ENCODE assay signal across 14 cellular contexts in the genomic region with DNA sequence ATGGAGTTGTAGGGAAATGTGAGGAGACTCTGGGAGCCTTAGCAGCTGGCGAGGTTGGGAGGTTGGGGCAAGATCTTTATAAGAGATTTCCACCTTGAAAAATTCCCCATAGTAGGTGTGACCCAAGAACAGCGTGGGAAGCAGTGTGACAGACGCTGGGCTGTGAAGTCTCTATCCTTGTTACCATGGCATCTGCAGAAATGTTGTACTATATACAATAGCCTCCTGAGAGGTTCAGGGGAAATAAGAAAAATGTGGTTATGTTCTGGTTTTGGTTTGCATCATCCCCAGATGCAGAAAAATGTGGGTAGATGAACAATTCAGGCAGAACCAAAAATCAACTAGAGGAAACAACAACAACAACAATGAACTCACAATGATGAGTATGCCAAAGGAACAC.
A peak's percentile ranks its signal among the peaks of the same experiment; 100 is the strongest.
DNase-seq lines count a peak whose midpoint lies in the region; ATAC-seq and TF ChIP-seq lines count a peak whose summit lies in the region.
"Had no signal": no experiment of that assay in that cellular context is flagged by ENCODE, and none has a peak within 500 bp of the region (broad histone marks: within the 10 kb centered on the region; RNA-seq: fewer than 3 reads in every experiment).

No MANE protein-coding gene starts in this region.

- no peak overlapping the region for H3K23ac ChIP-seq in neuronal stem cell (ENCODE audit: low read depth, low read length, poor library complexity)

- H3K27ac ChIP-seq in neuronal stem cell (replicated peaks; ENCODE audit: low read length) (no peak overlapping the region), heart left ventricle (no peak overlapping the region)
- H3K27ac ChIP-seq: ascending aorta had no signal

- H2AFZ ChIP-seq in neuronal stem cell (ENCODE audit: low read length) = no peak overlapping the region

- WGBS in neuronal stem cell (ENCODE audit: extremely low coverage in 2 of 2, insufficient read length in 2 of 2, insufficient replicate concordance in 1 of 2), 2 donors = no CpG with 5 or more reads among the region's 3 CpGs
- 61 to 67% (median 63%) methylated on average over 3 of the region's 3 CpGs for WGBS in heart left ventricle, 4 donors

- no peak overlapping the region for H3K4me2 ChIP-seq in neuronal stem cell (ENCODE audit: insufficient read depth, low read length, poor library complexity, severe bottlenecking)

- intact Hi-C loops in heart left ventricle (cut with DNase I) = no loop called here
- intact Hi-C loops in Calu3 (cut with micrococcal nuclease; ENCODE audit: unreplicated experiment) = no loop called here
- intact Hi-C loops in activated T-helper 2 cell treated with anti-CD3 and anti-CD28 coated beads, Interferon-gamma antibody, Interleukin-2, Interleukin-4, amounts not matched to agents 10 μg/mL and 5 μg/mL and 100 μg/mL, durations not matched to agents 14 hours and 24 hours and 36 hours (cut with micrococcal nuclease) = no loop called here

- TF ChIP-seq CTCF in heart left ventricle (IDR thresholded peaks at IDR 0.05) (no peak), Calu3 (IDR thresholded peaks at IDR 0.05; ENCODE audit: unreplicated experiment) (no peak)

- no peak overlapping the region for H3K4ac ChIP-seq in neuronal stem cell (ENCODE audit: low read length)

- H3K27me3 Mint-ChIP-seq in stimulated activated naive CD8-positive, alpha-beta T cell treated with anti-CD3 and anti-CD28 coated beads, Interleukin-15, amount 100 ng/mL, for 72 hours = no peaks in the 10 kb centered on the region
- peaks cover 18% of the 10 kb centered on the region for H3K27me3 Mint-ChIP-seq in Calu3 (ENCODE audit: unreplicated experiment)
- H3K27me3 Mint-ChIP-seq in activated T-helper 2 cell treated with anti-CD3 and anti-CD28 coated beads, Interferon-gamma antibody, Interleukin-2, Interleukin-4, amounts not matched to agents 10 μg/mL and 5 μg/mL and 100 μg/mL, durations not matched to agents 14 hours and 24 hours and 36 hours (ENCODE audit: low read depth) = no peaks in the 10 kb centered on the region

- H2BK12ac ChIP-seq in neuronal stem cell (ENCODE audit: low read length) = no peak overlapping the region

- H3K9me3 ChIP-seq in neuronal stem cell (replicated peaks in 1 of 2; ENCODE audit: control insufficient read depth in 2 of 2, insufficient read depth in 1 of 2, low read depth in 1 of 2, low read length in 2 of 2) = no peaks in the 10 kb centered on the region
- peaks cover 0 to 20% (median 0%) of the 10 kb centered on the region in 12 donors for H3K9me3 ChIP-seq in heart left ventricle
- H3K9me3 ChIP-seq: ascending aorta had no signal

- H3K4me3 Mint-ChIP-seq in stimulated activated naive CD8-positive, alpha-beta T cell treated with anti-CD3 and anti-CD28 coated beads, Interleukin-15, amount 100 ng/mL, for 72 hours = no peak overlapping the region
- H3K4me3 Mint-ChIP-seq in Calu3 (ENCODE audit: low read depth, unreplicated experiment) = no peak overlapping the region
- no peak overlapping the region for H3K4me3 Mint-ChIP-seq in activated T-helper 2 cell treated with anti-CD3 and anti-CD28 coated beads, Interferon-gamma antibody, Interleukin-2, Interleukin-4, amounts not matched to agents 10 μg/mL and 5 μg/mL and 100 μg/mL, durations not matched to agents 14 hours and 24 hours and 36 hours (ENCODE audit: low read depth)
- H3K4me3 Mint-ChIP-seq: stimulated activated naive B cell treated with anti-CD40 and anti-IgM and Interleukin-4, amounts not matched to agents 10 μg/mL and 1 μg/mL and 100 μg/mL, for 72 hours had no signal

- no peak overlapping the region for H2BK120ac ChIP-seq in neuronal stem cell (ENCODE audit: low read depth, low read length)

- no peak overlapping the region for H3K9ac ChIP-seq in neuronal stem cell (ENCODE audit: low read depth, low read length, poor library complexity)

- peak overlapping the region in 1 of 2 donors; percentile 12 for H3K4me3 ChIP-seq in neuronal stem cell (ENCODE audit: low read length in 2 of 2)
- H3K4me3 ChIP-seq in heart left ventricle = no peak overlapping the region
- H3K4me3 ChIP-seq: ascending aorta had no signal

- no TSS peak for BruUV-seq in Calu3 (replicated peaks; lab: Mats Ljungman, UMichigan)

- CTCF ChIA-PET in Calu3 (lab: Charles Lee) = no interaction called here

- no peaks in the 10 kb centered on the region for H3K79me1 ChIP-seq in neuronal stem cell (ENCODE audit: low read depth, low read length)

- no peak overlapping the region for H2BK15ac ChIP-seq in neuronal stem cell (ENCODE audit: low read length)

- peaks cover 0 to 15% of the 10 kb centered on the region in 2 donors for H3K9me3 Mint-ChIP-seq in stimulated activated naive CD8-positive, alpha-beta T cell treated with anti-CD3 and anti-CD28 coated beads, Interleukin-15, amount 100 ng/mL, for 72 hours
- H3K9me3 Mint-ChIP-seq in Calu3 (ENCODE audit: low read depth, unreplicated experiment) = peaks cover 5% of the 10 kb centered on the region
- H3K9me3 Mint-ChIP-seq in activated T-helper 2 cell treated with anti-CD3 and anti-CD28 coated beads, Interferon-gamma antibody, Interleukin-2, Interleukin-4, amounts not matched to agents 10 μg/mL and 5 μg/mL and 100 μg/mL, durations not matched to agents 14 hours and 24 hours and 36 hours = no peaks in the 10 kb centered on the region

- no peaks in the 10 kb centered on the region for H3K4me1 Mint-ChIP-seq in stimulated activated naive CD8-positive, alpha-beta T cell treated with anti-CD3 and anti-CD28 coated beads, Interleukin-15, amount 100 ng/mL, for 72 hours
- no peaks in the 10 kb centered on the region for H3K4me1 Mint-ChIP-seq in Calu3 (ENCODE audit: low read depth, unreplicated experiment)
- H3K4me1 Mint-ChIP-seq in activated T-helper 2 cell treated with anti-CD3 and anti-CD28 coated beads, Interferon-gamma antibody, Interleukin-2, Interleukin-4, amounts not matched to agents 10 μg/mL and 5 μg/mL and 100 μg/mL, durations not matched to agents 14 hours and 24 hours and 36 hours (ENCODE audit: low read depth) = no peaks in the 10 kb centered on the region

- no peak overlapping the region for H3K14ac ChIP-seq in neuronal stem cell (ENCODE audit: low read length)

- H3K36me3 ChIP-seq in neuronal stem cell (replicated peaks in 1 of 2; ENCODE audit: control insufficient read depth in 2 of 2, insufficient read depth in 2 of 2, low read length in 2 of 2) (no peaks in the 10 kb centered on the region), heart left ventricle (no peaks in the 10 kb centered on the region)
- H3K36me3 ChIP-seq: ascending aorta had no signal

- no peak overlapping the region for H3K27ac Mint-ChIP-seq in stimulated activated naive CD8-positive, alpha-beta T cell treated with anti-CD3 and anti-CD28 coated beads, Interleukin-15, amount 100 ng/mL, for 72 hours
- H3K27ac Mint-ChIP-seq in Calu3 (ENCODE audit: unreplicated experiment) = no peak overlapping the region
- no peak overlapping the region for H3K27ac Mint-ChIP-seq in activated T-helper 2 cell treated with anti-CD3 and anti-CD28 coated beads, Interferon-gamma antibody, Interleukin-2, Interleukin-4, amounts not matched to agents 10 μg/mL and 5 μg/mL and 100 μg/mL, durations not matched to agents 14 hours and 24 hours and 36 hours
- H3K27ac Mint-ChIP-seq: stimulated activated naive B cell treated with anti-CD40 and anti-IgM and Interleukin-4, amounts not matched to agents 10 μg/mL and 1 μg/mL and 100 μg/mL, for 72 hours had no signal

- H3K27me3 ChIP-seq in neuronal stem cell (ENCODE audit: control insufficient read depth in 3 of 3, insufficient read depth in 3 of 3, low read depth in 1 of 3, low read length in 3 of 3) (no peaks in the 10 kb centered on the region), heart left ventricle (no peaks in the 10 kb centered on the region)
- H3K27me3 ChIP-seq: ascending aorta had no signal

- no peak overlapping the region for H2BK5ac ChIP-seq in neuronal stem cell (ENCODE audit: low read length)

- no peaks in the 10 kb centered on the region for H3K36me3 Mint-ChIP-seq in Calu3 (ENCODE audit: insufficient read depth, unreplicated experiment)
- H3K36me3 Mint-ChIP-seq in activated T-helper 2 cell treated with anti-CD3 and anti-CD28 coated beads, Interferon-gamma antibody, Interleukin-2, Interleukin-4, amounts not matched to agents 10 μg/mL and 5 μg/mL and 100 μg/mL, durations not matched to agents 14 hours and 24 hours and 36 hours (ENCODE audit: low read depth) = no peaks in the 10 kb centered on the region

- H3K18ac ChIP-seq in neuronal stem cell (ENCODE audit: low read length) = no peak overlapping the region

- peak overlapping the region; percentile 24 for H4K8ac ChIP-seq in neuronal stem cell (ENCODE audit: low read depth, low read length)

- no peak overlapping the region for H4K91ac ChIP-seq in neuronal stem cell (ENCODE audit: low read depth, low read length, poor library complexity)

- no peaks in the 10 kb centered on the region for H3K4me1 ChIP-seq in neuronal stem cell (ENCODE audit: control insufficient read depth in 2 of 2, insufficient read depth in 1 of 2, low read depth in 1 of 2, low read length in 2 of 2)
- no peaks in the 10 kb centered on the region for H3K4me1 ChIP-seq in heart left ventricle
- H3K4me1 ChIP-seq: ascending aorta had no signal

- no peak overlapping the region for H2AK5ac ChIP-seq in neuronal stem cell (ENCODE audit: low read depth, low read length)

- TF ChIP-seq POLR2A in heart left ventricle (IDR thresholded peaks at IDR 0.05) = no peak

- ATAC-seq in stimulated activated naive CD8-positive, alpha-beta T cell treated with anti-CD3 and anti-CD28 coated beads, Interleukin-15, amount 100 ng/mL, for 72 hours = peak; percentile 33
- ATAC-seq in stimulated activated naive CD8-positive, alpha-beta T cell treated with anti-CD3 and anti-CD28 coated beads, Interleukin-15, Interleukin-2, amounts not matched to agents 100 U/mL and 50 U/mL, for 24 hours = no peak
- peak; percentile 89 for ATAC-seq in GM21576 (IDR thresholded peaks at IDR 0.05; ENCODE audit: unreplicated experiment)
- ATAC-seq in HG03066 (IDR thresholded peaks at IDR 0.05; ENCODE audit: low read depth, unreplicated experiment) = peak; percentile 81
- ATAC-seq in heart left ventricle = no peak

- DNase-seq in stimulated activated naive CD8-positive, alpha-beta T cell treated with anti-CD3 and anti-CD28 coated beads, Interleukin-15, amount 100 ng/mL, for 72 hours = no peak
- DNase-seq in stimulated activated naive CD8-positive, alpha-beta T cell treated with anti-CD3 and anti-CD28 coated beads, Interleukin-15, Interleukin-2, amounts not matched to agents 100 U/mL and 50 U/mL, for 24 hours = no peak
- no peak for DNase-seq in neuronal stem cell (ENCODE audit: low spot score)
- no peak for DNase-seq in heart left ventricle
- no peak for DNase-seq in Calu3
- no peak for DNase-seq in activated T-helper 2 cell treated with anti-CD3 and anti-CD28 coated beads, Interferon-gamma antibody, Interleukin-2, Interleukin-4, amounts not matched to agents 10 μg/mL and 5 μg/mL and 100 μg/mL, durations not matched to agents 14 hours and 24 hours and 36 hours (ENCODE audit: low spot score)
- DNase-seq: activated CD8-positive, alpha-beta memory T cell treated with anti-CD3 and anti-CD28 coated beads, Interleukin-2, amount 50 U/mL, for 4 hours; HCEC 1CT; head of caudate nucleus; occipital lobe; stimulated activated naive B cell treated with anti-CD40 and anti-IgM and Interleukin-4, amounts not matched to agents 10 μg/mL and 1 μg/mL and 100 μg/mL, for 72 hours had no signal

Comparison
In these comparisons a context has a peak if more than half of its experiments do, and no peak if none do; other contexts are left out.
1. ATAC-seq: peak in stimulated activated naive CD8-positive, alpha-beta T cell treated with anti-CD3 and anti-CD28 coated beads, Interleukin-15, amount 100 ng/mL, for 72 hours (single experiment), GM21576 (single experiment) and HG03066 (single experiment); none in stimulated activated naive CD8-positive, alpha-beta T cell treated with anti-CD3 and anti-CD28 coated beads, Interleukin-15, Interleukin-2, amounts not matched to agents 100 U/mL and 50 U/mL, for 24 hours (single experiment) and heart left ventricle (0 of 4).